In the genomic region with DNA sequence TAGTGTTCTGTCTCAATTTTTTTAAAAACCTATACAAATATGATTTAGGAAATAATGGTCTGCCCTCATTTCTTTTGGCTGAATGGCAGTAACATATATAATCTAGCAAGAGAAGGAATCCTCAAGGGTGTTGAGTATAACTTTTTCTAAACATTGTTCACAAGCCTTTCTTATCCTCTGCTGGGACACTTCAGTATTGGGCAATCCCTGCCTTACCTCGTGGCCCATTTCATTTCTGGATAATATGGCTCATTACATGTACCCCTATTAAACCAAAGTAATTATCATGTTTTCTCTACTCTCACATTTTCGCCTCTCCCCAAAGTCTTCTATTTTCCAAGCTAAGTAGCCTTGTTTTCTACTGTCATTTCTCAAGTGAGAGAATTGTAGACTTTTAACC, we compare ENCODE assay signal across 28 cellular contexts.
"Had no signal": no experiment of that assay in that cellular context is flagged by ENCODE, and none has a peak within 500 bp of the region (broad histone marks: within the 10 kb centered on the region; RNA-seq: fewer than 3 reads in every experiment).

No MANE protein-coding gene starts in this region.

- H3K4me3 ChIP-seq: neural progenitor cell, ovary, prostate gland, suprapubic skin, testis, tibial artery, transverse colon, upper lobe of right lung, uterus had no signal

- H3K27ac Mint-ChIP-seq: naive B cell; naive thymus-derived CD8-positive, alpha-beta T cell; natural killer cell treated with Interleukin-12 subunit alpha and Interleukin-12 subunit beta and Interleukin-15 and Interleukin-18, amount 100 ng/mL, for 72 hours; neural progenitor cell; stimulated activated effector memory CD8-positive, alpha-beta T cell treated with anti-CD3 and anti-CD28 coated beads, Interleukin-12 subunit alpha, Interleukin-12 subunit beta, amount 100 ng/mL, for 72 hours; stimulated activated naive B cell treated with anti-CD40 and anti-IgM and Interleukin-4, amounts not matched to agents 10 μg/mL and 1 μg/mL and 100 μg/mL, for 72 hours; type B pancreatic cell had no signal

- FAIRE-seq: small intestine had no signal

- H3K36me3 Mint-ChIP-seq: natural killer cell treated with Interleukin-12 subunit alpha and Interleukin-12 subunit beta and Interleukin-15 and Interleukin-18, amount 100 ng/mL, for 72 hours had no signal

- H3K9me3 ChIP-seq: ovary, prostate gland, suprapubic skin, testis, tibial artery, transverse colon, upper lobe of right lung, uterus had no signal

- H3K4me2 ChIP-seq: neural progenitor cell had no signal

- H2AFZ ChIP-seq: neural progenitor cell, parathyroid adenoma had no signal

- H3K27ac ChIP-seq: neural progenitor cell, ovary, parathyroid adenoma, prostate gland, suprapubic skin, testis, tibial artery, transverse colon, upper lobe of right lung, uterus had no signal

- DNase-seq: naive B cell; naive thymus-derived CD8-positive, alpha-beta T cell; occipital lobe; ovary; posterior cingulate gyrus; right cardiac atrium; small intestine; stimulated activated CD4-positive, alpha-beta T cell treated with anti-CD3 and anti-CD28 coated beads, Interleukin-15, amount 100 ng/mL, for 24 hours; stimulated activated CD4-positive, alpha-beta T cell treated with anti-CD3 and anti-CD28 coated beads, Interleukin-2, amount 100 ng/mL, for 24 hours; stimulated activated CD4-positive, alpha-beta T cell treated with anti-CD3 and anti-CD28 coated beads, Interleukin-2, amount 100 ng/mL, for 48 hours; stimulated activated CD4-positive, alpha-beta T cell treated with anti-CD3 and anti-CD28 coated beads, Interleukin-4, amount 100 ng/mL, for 24 hours; stimulated activated naive B cell treated with anti-CD40 and anti-IgM and Interleukin-4, amounts not matched to agents 10 μg/mL and 1 μg/mL and 100 μg/mL, for 72 hours; stimulated activated naive CD8-positive, alpha-beta T cell treated with anti-CD3 and anti-CD28 coated beads, Interleukin-15, amount 100 ng/mL, for 72 hours; stimulated activated naive CD8-positive, alpha-beta T cell treated with anti-CD3 and anti-CD28 coated beads, Interleukin-15, Interleukin-2, amounts not matched to agents 100 U/mL and 50 U/mL, for 24 hours; substantia nigra; testis; tibial artery; transverse colon; upper lobe of right lung; uterus had no signal

- H3K27me3 ChIP-seq: neural progenitor cell, ovary, suprapubic skin, testis, tibial artery, transverse colon, upper lobe of right lung, uterus had no signal

- H3K36me3 ChIP-seq: neural progenitor cell, ovary, prostate gland, uterus had no signal

- H3K9me3 Mint-ChIP-seq: natural killer cell treated with Interleukin-12 subunit alpha and Interleukin-12 subunit beta and Interleukin-15 and Interleukin-18, amount 100 ng/mL, for 72 hours; neural progenitor cell; stimulated activated effector memory CD8-positive, alpha-beta T cell treated with anti-CD3 and anti-CD28 coated beads, Interleukin-12 subunit alpha, Interleukin-12 subunit beta, amount 100 ng/mL, for 72 hours; stimulated activated naive CD8-positive, alpha-beta T cell treated with anti-CD3 and anti-CD28 coated beads, Interleukin-15, amount 100 ng/mL, for 72 hours; type B pancreatic cell had no signal

- ATAC-seq: naive thymus-derived CD8-positive, alpha-beta T cell; natural killer cell treated with Interleukin-12 subunit alpha and Interleukin-12 subunit beta and Interleukin-15 and Interleukin-18, amount 100 ng/mL, for 72 hours; right cardiac atrium; sciatic nerve; stimulated activated effector memory CD8-positive, alpha-beta T cell treated with anti-CD3 and anti-CD28 coated beads, Interleukin-12 subunit alpha, Interleukin-12 subunit beta, amount 100 ng/mL, for 72 hours; stimulated activated naive B cell treated with anti-CD40 and anti-IgM and Interleukin-4, amounts not matched to agents 10 μg/mL and 1 μg/mL and 100 μg/mL, for 72 hours; stimulated activated naive CD8-positive, alpha-beta T cell treated with anti-CD3 and anti-CD28 coated beads, Interleukin-15, amount 100 ng/mL, for 72 hours; stimulated activated naive CD8-positive, alpha-beta T cell treated with anti-CD3 and anti-CD28 coated beads, Interleukin-15, Interleukin-2, amounts not matched to agents 100 U/mL and 50 U/mL, for 24 hours; upper lobe of right lung had no signal

- H3K79me2 ChIP-seq: parathyroid adenoma had no signal

- H3K4me3 Mint-ChIP-seq: naive thymus-derived CD8-positive, alpha-beta T cell; natural killer cell treated with Interleukin-12 subunit alpha and Interleukin-12 subunit beta and Interleukin-15 and Interleukin-18, amount 100 ng/mL, for 72 hours; neural progenitor cell; stimulated activated effector memory CD8-positive, alpha-beta T cell treated with anti-CD3 and anti-CD28 coated beads, Interleukin-12 subunit alpha, Interleukin-12 subunit beta, amount 100 ng/mL, for 72 hours; stimulated activated naive B cell treated with anti-CD40 and anti-IgM and Interleukin-4, amounts not matched to agents 10 μg/mL and 1 μg/mL and 100 μg/mL, for 72 hours; stimulated activated naive CD8-positive, alpha-beta T cell treated with anti-CD3 and anti-CD28 coated beads, Interleukin-15, amount 100 ng/mL, for 72 hours; type B pancreatic cell had no signal

- H3K4me1 ChIP-seq: neural progenitor cell, prostate gland, testis, upper lobe of right lung, uterus had no signal

- H3K9ac ChIP-seq: neural progenitor cell, parathyroid adenoma had no signal

- H3K27me3 Mint-ChIP-seq: naive B cell; naive thymus-derived CD8-positive, alpha-beta T cell; natural killer cell treated with Interleukin-12 subunit alpha and Interleukin-12 subunit beta and Interleukin-15 and Interleukin-18, amount 100 ng/mL, for 72 hours; stimulated activated naive B cell treated with anti-CD40 and anti-IgM and Interleukin-4, amounts not matched to agents 10 μg/mL and 1 μg/mL and 100 μg/mL, for 72 hours; stimulated activated naive CD8-positive, alpha-beta T cell treated with anti-CD3 and anti-CD28 coated beads, Interleukin-15, amount 100 ng/mL, for 72 hours; type B pancreatic cell had no signal
